17 cellular contexts compared by ENCODE assay signal in genomic region chr11:130635937-130636336, GRCh38.
"Had no signal": no experiment of that assay in that cellular context is flagged by ENCODE, and none has a peak within 500 bp of the region (broad histone marks: within the 10 kb centered on the region; RNA-seq: fewer than 3 reads in every experiment).

No MANE protein-coding gene starts in this region.

- H3K36me3 ChIP-seq: right lobe of liver, spleen, transverse colon had no signal

- H3K27ac Mint-ChIP-seq: activated CD8-positive, alpha-beta T cell treated with anti-CD3 and anti-CD28 coated beads for 36 hours; dendritic cell treated with granulocyte-macrophage colony-stimulating factor and Interleukin-4, amounts not matched to agents 40 ng/mL and 50 ng/mL, for 4 days; natural killer cell; stimulated activated naive B cell treated with anti-CD40 and anti-IgM and Interleukin-4, amounts not matched to agents 10 μg/mL and 1 μg/mL and 100 μg/mL, for 72 hours had no signal

- H3K4me3 Mint-ChIP-seq: activated CD8-positive, alpha-beta T cell treated with anti-CD3 and anti-CD28 coated beads for 36 hours; dendritic cell treated with granulocyte-macrophage colony-stimulating factor and Interleukin-4, amounts not matched to agents 40 ng/mL and 50 ng/mL, for 4 days; natural killer cell; stimulated activated naive B cell treated with anti-CD40 and anti-IgM and Interleukin-4, amounts not matched to agents 10 μg/mL and 1 μg/mL and 100 μg/mL, for 72 hours had no signal

- DNase-seq: activated CD4-positive, CD25-positive, alpha-beta regulatory T cell treated with anti-CD3 and anti-CD28 coated beads, Interleukin-2, amount 50 U/mL, for 72 hours; activated CD8-positive, alpha-beta memory T cell treated with anti-CD3 and anti-CD28 coated beads, Interleukin-2, amount 50 U/mL, for 4 hours; activated CD8-positive, alpha-beta T cell treated with anti-CD3 and anti-CD28 coated beads for 36 hours; activated naive CD4-positive, alpha-beta T cell treated with Interleukin-2 at 50 U/mL for 16 hours; glutamatergic neuron; mucosa of descending colon; natural killer cell; occipital lobe; psoas muscle; right lobe of liver; spleen; stimulated activated CD4-positive, alpha-beta T cell treated with anti-CD3 and anti-CD28 coated beads, Interleukin-1b, Interleukin-23, amount 100 ng/mL, for 48 hours; stimulated activated naive B cell treated with anti-CD40 and anti-IgM and Interleukin-4, amounts not matched to agents 10 μg/mL and 1 μg/mL and 100 μg/mL, for 72 hours; T-helper 9 cell; transverse colon had no signal

- H3K9me3 Mint-ChIP-seq: activated CD8-positive, alpha-beta T cell treated with anti-CD3 and anti-CD28 coated beads for 36 hours; dendritic cell treated with granulocyte-macrophage colony-stimulating factor and Interleukin-4, amounts not matched to agents 40 ng/mL and 50 ng/mL, for 4 days; natural killer cell; stimulated activated naive B cell treated with anti-CD40 and anti-IgM and Interleukin-4, amounts not matched to agents 10 μg/mL and 1 μg/mL and 100 μg/mL, for 72 hours had no signal

- H3K27me3 Mint-ChIP-seq: dendritic cell treated with granulocyte-macrophage colony-stimulating factor and Interleukin-4, amounts not matched to agents 40 ng/mL and 50 ng/mL, for 4 days had no signal

- H3K4me3 ChIP-seq: lung, mucosa of descending colon, psoas muscle, right lobe of liver, spleen, transverse colon had no signal

- H3K4me1 Mint-ChIP-seq: natural killer cell; stimulated activated naive B cell treated with anti-CD40 and anti-IgM and Interleukin-4, amounts not matched to agents 10 μg/mL and 1 μg/mL and 100 μg/mL, for 72 hours had no signal

- H3K9me3 ChIP-seq: mucosa of descending colon, psoas muscle, right lobe of liver, spleen, transverse colon had no signal

- ATAC-seq: activated CD8-positive, alpha-beta T cell treated with anti-CD3 and anti-CD28 coated beads for 36 hours; mucosa of descending colon; natural killer cell; stimulated activated naive B cell treated with anti-CD40 and anti-IgM and Interleukin-4, amounts not matched to agents 10 μg/mL and 1 μg/mL and 100 μg/mL, for 72 hours had no signal

- H3K27ac ChIP-seq: psoas muscle, spleen had no signal

- H3K36me3 Mint-ChIP-seq: natural killer cell; stimulated activated naive B cell treated with anti-CD40 and anti-IgM and Interleukin-4, amounts not matched to agents 10 μg/mL and 1 μg/mL and 100 μg/mL, for 72 hours had no signal

- H3K27me3 ChIP-seq: right lobe of liver, transverse colon had no signal
